ENCODE assay signal across 13 cellular contexts in genomic region chr9:92245005-92245797, GRCh38. TPM values are rescaled to one million over a fixed set of nuclear protein-coding genes. Genes with fewer than 3 reads are reported as not detected.
DNase-seq lines count a peak whose midpoint lies in the region; ATAC-seq lines count a peak whose summit lies in the region.
"Had no signal": no experiment of that assay in that cellular context is flagged by ENCODE, and none has a peak within 500 bp of the region (broad histone marks: within the 10 kb centered on the region; RNA-seq: fewer than 3 reads in every experiment).

No MANE protein-coding gene starts in this region.

- H3K27me3 Mint-ChIP-seq in activated T-cell treated with anti-CD3 and anti-CD28 coated beads, Interleukin-2, amount 50 U/mL, for 24 hours: no peaks in the 10 kb centered on the region
- H3K27me3 Mint-ChIP-seq in stimulated activated naive CD8-positive, alpha-beta T cell treated with anti-CD3 and anti-CD28 coated beads, Interleukin-15, Interleukin-2, amounts not matched to agents 100 ng/mL and 50 ng/mL, for 24 hours: no peaks in the 10 kb centered on the region
- H3K27me3 Mint-ChIP-seq: T-helper 17 cell had no signal

- no peaks in the 10 kb centered on the region for H3K27me3 ChIP-seq in SJCRH30
- H3K27me3 ChIP-seq: upper lobe of right lung had no signal

- no peak overlapping the region for H3K4me3 ChIP-seq in SJCRH30
- H3K4me3 ChIP-seq: upper lobe of right lung had no signal

- no peak for DNase-seq in activated T-cell treated with anti-CD3 and anti-CD28 coated beads, Interleukin-2, amount 50 U/mL, for 24 hours
- DNase-seq in activated T-cell treated with anti-CD3 and anti-CD28 coated beads, Interleukin-2, amount 50 U/mL, for 1 hour: no peak
- DNase-seq in SJCRH30 (no peak), fibroblast of peridontal ligament (ENCODE audit: extremely low read depth) (peak; percentile 87), HuH-7.5 (ENCODE audit: low spot score) (no peak)
- DNase-seq: AML-193, NCI-H1436, right cardiac atrium, T-helper 17 cell, upper lobe of right lung had no signal

- H3K27ac ChIP-seq in SJCRH30: peak overlapping the region; percentile 19
- H3K27ac ChIP-seq: upper lobe of right lung had no signal

- ATAC-seq in GM18511 (IDR thresholded peaks at IDR 0.05; ENCODE audit: unreplicated experiment) (no peak), GM21526 (IDR thresholded peaks at IDR 0.05; ENCODE audit: low FRiP score, unreplicated experiment) (no peak)
- ATAC-seq: right cardiac atrium, T-helper 17 cell, upper lobe of right lung had no signal

- peak overlapping the region; percentile 45 for H3K27ac Mint-ChIP-seq in activated T-cell treated with anti-CD3 and anti-CD28 coated beads, Interleukin-2, amount 50 U/mL, for 24 hours
- peak overlapping the region; percentile 16 for H3K27ac Mint-ChIP-seq in stimulated activated naive CD8-positive, alpha-beta T cell treated with anti-CD3 and anti-CD28 coated beads, Interleukin-15, Interleukin-2, amounts not matched to agents 100 ng/mL and 50 ng/mL, for 24 hours
- H3K27ac Mint-ChIP-seq: T-helper 17 cell had no signal

- H3K9me3 Mint-ChIP-seq in activated T-cell treated with anti-CD3 and anti-CD28 coated beads, Interleukin-2, amount 50 U/mL, for 24 hours: no peaks in the 10 kb centered on the region
- no peaks in the 10 kb centered on the region for H3K9me3 Mint-ChIP-seq in stimulated activated naive CD8-positive, alpha-beta T cell treated with anti-CD3 and anti-CD28 coated beads, Interleukin-15, Interleukin-2, amounts not matched to agents 100 ng/mL and 50 ng/mL, for 24 hours

- H3K4me1 Mint-ChIP-seq in activated T-cell treated with anti-CD3 and anti-CD28 coated beads, Interleukin-2, amount 50 U/mL, for 24 hours (ENCODE audit: low read depth): peaks cover 4% of the 10 kb centered on the region
- no peaks in the 10 kb centered on the region for H3K4me1 Mint-ChIP-seq in stimulated activated naive CD8-positive, alpha-beta T cell treated with anti-CD3 and anti-CD28 coated beads, Interleukin-15, Interleukin-2, amounts not matched to agents 100 ng/mL and 50 ng/mL, for 24 hours (ENCODE audit: low read depth)

- peaks cover 8% of the 10 kb centered on the region; the same call in 1 of the 2 replicates for H3K4me1 ChIP-seq in SJCRH30
- H3K4me1 ChIP-seq: upper lobe of right lung had no signal

- H3K36me3 ChIP-seq in SJCRH30: peaks cover 98% of the 10 kb centered on the region

- H3K36me3 Mint-ChIP-seq in activated T-cell treated with anti-CD3 and anti-CD28 coated beads, Interleukin-2, amount 50 U/mL, for 24 hours (ENCODE audit: low read depth): peaks cover 98% of the 10 kb centered on the region
- peaks cover 86% of the 10 kb centered on the region for H3K36me3 Mint-ChIP-seq in stimulated activated naive CD8-positive, alpha-beta T cell treated with anti-CD3 and anti-CD28 coated beads, Interleukin-15, Interleukin-2, amounts not matched to agents 100 ng/mL and 50 ng/mL, for 24 hours (ENCODE audit: low read depth)

- H3K4me3 Mint-ChIP-seq in activated T-cell treated with anti-CD3 and anti-CD28 coated beads, Interleukin-2, amount 50 U/mL, for 24 hours: no peak overlapping the region
- H3K4me3 Mint-ChIP-seq in stimulated activated naive CD8-positive, alpha-beta T cell treated with anti-CD3 and anti-CD28 coated beads, Interleukin-15, Interleukin-2, amounts not matched to agents 100 ng/mL and 50 ng/mL, for 24 hours: no peak overlapping the region
- H3K4me3 Mint-ChIP-seq: T-helper 17 cell had no signal

- H3K9me3 ChIP-seq in SJCRH30 (replicated peaks): no peaks in the 10 kb centered on the region
- H3K9me3 ChIP-seq: upper lobe of right lung had no signal

RNA-seq across cellular contexts. Expression of gene IARS1, which starts 48.3 kb away (rescaled TPM):
- total RNA-seq in SJCRH30 (2014; rRNA removed; shearing (Covaris generic)): 248 and 274 TPM in 2 replicates
